ENCODE assay signal across 34 cellular contexts in the genomic region with DNA sequence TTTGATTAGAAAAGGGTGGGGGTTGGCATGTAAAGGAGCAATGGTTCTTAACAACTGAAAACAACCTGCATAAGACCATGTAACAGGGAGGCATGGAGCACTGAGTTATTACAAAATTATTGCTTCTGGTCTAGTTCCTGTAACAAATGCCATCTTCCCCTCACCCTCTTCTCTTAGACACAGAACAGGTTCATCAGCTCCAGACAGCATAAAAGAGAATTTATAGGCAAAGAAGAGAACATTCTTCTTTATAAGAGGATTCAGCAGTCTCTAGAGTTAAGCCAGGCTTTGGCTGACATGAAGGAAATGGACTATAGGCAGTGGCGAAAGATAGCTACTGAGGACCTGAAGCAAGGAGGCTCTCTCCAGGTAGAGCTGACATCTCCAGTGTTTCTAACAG. TPM values are rescaled to one million over a fixed set of nuclear protein-coding genes. Genes with fewer than 3 reads are reported as not detected.
"Had no signal": no experiment of that assay in that cellular context is flagged by ENCODE, and none has a peak within 500 bp of the region (broad histone marks: within the 10 kb centered on the region; RNA-seq: fewer than 3 reads in every experiment).

No MANE protein-coding gene starts in this region.

- H3K79me2 ChIP-seq: parathyroid adenoma had no signal

- H3K9me3 ChIP-seq: ovary, psoas muscle, right lobe of liver, spleen, suprapubic skin, testis, tibial artery, transverse colon, upper lobe of right lung, uterus had no signal

- H3K4me2 ChIP-seq: neural progenitor cell, smooth muscle cell had no signal

- H3K9me3 Mint-ChIP-seq: natural killer cell; nephron; neural progenitor cell; stimulated activated memory B cell treated with anti-CD40 and anti-IgM and Interleukin-4, amounts not matched to agents 10 μg/mL and 1 μg/mL and 100 μg/mL, for 72 hours; stimulated activated naive CD8-positive, alpha-beta T cell treated with anti-CD3 and anti-CD28 coated beads, Interleukin-15, amount 100 ng/mL, for 72 hours; type B pancreatic cell had no signal

- H3K27me3 ChIP-seq: neural progenitor cell, ovary, right lobe of liver, spleen, suprapubic skin, testis, tibial artery, transverse colon, upper lobe of right lung, uterus had no signal

- H3K4me3 ChIP-seq: neural progenitor cell, ovary, psoas muscle, right lobe of liver, skin epidermis, smooth muscle cell, spleen, suprapubic skin, testis, tibial artery, transverse colon, upper lobe of right lung, uterus had no signal

- H3K4me1 Mint-ChIP-seq: natural killer cell; nephron; neural progenitor cell; stimulated activated naive CD8-positive, alpha-beta T cell treated with anti-CD3 and anti-CD28 coated beads, Interleukin-15, amount 100 ng/mL, for 72 hours had no signal

- ATAC-seq: natural killer cell; psoas muscle; right cardiac atrium; right lobe of liver; stimulated activated memory B cell treated with anti-CD40 and anti-IgM and Interleukin-4, amounts not matched to agents 10 μg/mL and 1 μg/mL and 100 μg/mL, for 72 hours; stimulated activated naive CD8-positive, alpha-beta T cell treated with anti-CD3 and anti-CD28 coated beads, Interleukin-15, amount 100 ng/mL, for 72 hours; stimulated activated naive CD8-positive, alpha-beta T cell treated with anti-CD3 and anti-CD28 coated beads, Interleukin-15, Interleukin-2, amounts not matched to agents 100 U/mL and 50 U/mL, for 24 hours; upper lobe of right lung had no signal

- H3K9ac ChIP-seq: neural progenitor cell, parathyroid adenoma had no signal

- H3K27me3 Mint-ChIP-seq: progenitor cell of endocrine pancreas; stimulated activated memory B cell treated with anti-CD40 and anti-IgM and Interleukin-4, amounts not matched to agents 10 μg/mL and 1 μg/mL and 100 μg/mL, for 72 hours had no signal

- H3K36me3 Mint-ChIP-seq: natural killer cell; neural progenitor cell; stimulated activated memory B cell treated with anti-CD40 and anti-IgM and Interleukin-4, amounts not matched to agents 10 μg/mL and 1 μg/mL and 100 μg/mL, for 72 hours; type B pancreatic cell had no signal

- H3K36me3 ChIP-seq: neural progenitor cell, ovary, right lobe of liver, spleen, suprapubic skin, tibial artery, transverse colon, upper lobe of right lung, uterus had no signal

- H3K4me3 Mint-ChIP-seq: natural killer cell; nephron; neural progenitor cell; stimulated activated memory B cell treated with anti-CD40 and anti-IgM and Interleukin-4, amounts not matched to agents 10 μg/mL and 1 μg/mL and 100 μg/mL, for 72 hours; stimulated activated naive CD8-positive, alpha-beta T cell treated with anti-CD3 and anti-CD28 coated beads, Interleukin-15, amount 100 ng/mL, for 72 hours; type B pancreatic cell had no signal

- H3K4me1 ChIP-seq: neural progenitor cell, parathyroid adenoma, psoas muscle, right lobe of liver, suprapubic skin, testis, tibial artery, transverse colon, upper lobe of right lung, uterus had no signal

- DNase-seq: natural killer cell; occipital lobe; ovary; posterior cingulate gyrus; psoas muscle; right cardiac atrium; right lobe of liver; spleen; stimulated activated CD4-positive, alpha-beta T cell treated with anti-CD3 and anti-CD28 coated beads, Interleukin-12 subunit alpha, Interleukin-12 subunit beta, amount 100 ng/mL, for 4 hours; stimulated activated CD4-positive, alpha-beta T cell treated with anti-CD3 and anti-CD28 coated beads, Interleukin-1b, Interleukin-23, amount 100 ng/mL, for 48 hours; stimulated activated CD4-positive, alpha-beta T cell treated with anti-CD3 and anti-CD28 coated beads, Interleukin-4, amount 100 ng/mL, for 1 hour; stimulated activated CD4-positive, alpha-beta T cell treated with anti-CD3 and anti-CD28 coated beads, Interleukin-4, amount 100 ng/mL, for 4 hours; stimulated activated CD8-positive, alpha-beta memory T cell treated with anti-CD3 and anti-CD28 coated beads, Interleukin-4, amount 100 ng/mL, for 48 hours; stimulated activated naive CD4-positive, alpha-beta T cell; stimulated activated naive CD8-positive, alpha-beta T cell treated with anti-CD3 and anti-CD28 coated beads, Interleukin-15, amount 100 ng/mL, for 72 hours; stimulated activated naive CD8-positive, alpha-beta T cell treated with anti-CD3 and anti-CD28 coated beads, Interleukin-15, Interleukin-2, amounts not matched to agents 100 U/mL and 50 U/mL, for 24 hours; substantia nigra; testis; tibial artery; transverse colon; upper lobe of right lung; uterus had no signal

- H2AFZ ChIP-seq: neural progenitor cell, parathyroid adenoma had no signal

- H3K27ac ChIP-seq: neural progenitor cell, ovary, parathyroid adenoma, psoas muscle, right lobe of liver, skin epidermis, spleen, suprapubic skin, testis, tibial artery, transverse colon, upper lobe of right lung, uterus had no signal

- H3K27ac Mint-ChIP-seq: natural killer cell; nephron; neural progenitor cell; progenitor cell of endocrine pancreas; stimulated activated memory B cell treated with anti-CD40 and anti-IgM and Interleukin-4, amounts not matched to agents 10 μg/mL and 1 μg/mL and 100 μg/mL, for 72 hours; stimulated activated naive CD8-positive, alpha-beta T cell treated with anti-CD3 and anti-CD28 coated beads, Interleukin-15, amount 100 ng/mL, for 72 hours; type B pancreatic cell had no signal

RNA-seq across cellular contexts. Expression of a gene that starts 38.9 kb away (rescaled TPM):
- total RNA-seq: natural killer cell, occipital lobe, osteoblast, ovary, progenitor cell of endocrine pancreas, psoas muscle, right cardiac atrium, right lobe of liver, smooth muscle cell, spleen, suprapubic skin, transverse colon, upper lobe of right lung, urinary bladder, uterus had no signal
- polyA plus RNA-seq: neural cell, ovary, psoas muscle, right cardiac atrium, smooth muscle cell, spleen, urinary bladder had no signal
